Comparison of ENCODE assay signal across 1 cellular context in genomic region chr3:197490659-197491058, GRCh38.
TF ChIP-seq lines count a peak whose summit lies in the region.

No MANE protein-coding gene starts in this region.

TF ChIP-seq in HCT116, 20 proteins besides CTCF, POLR2A, EP300 and RAD21:
- TF ChIP-seq CBX3 (IDR thresholded peaks at IDR 0.05; ENCODE audit: low read depth): no peak
- TF ChIP-seq JUND (IDR thresholded peaks at IDR 0.05): no peak
- no peak for TF ChIP-seq TCF7L2 (IDR thresholded peaks at IDR 0.05; ENCODE audit: borderline replicate concordance, extremely low read depth, insufficient read depth, insufficient read length)
- TF ChIP-seq, protein P1, sequence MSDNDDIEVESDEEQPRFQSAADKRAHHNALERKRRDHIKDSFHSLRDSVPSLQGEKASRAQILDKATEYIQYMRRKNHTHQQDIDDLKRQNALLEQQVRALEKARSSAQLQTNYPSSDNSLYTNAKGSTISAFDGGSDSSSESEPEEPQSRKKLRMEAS (IDR thresholded peaks at IDR 0.05): no peak
- TF ChIP-seq ZNF274 (IDR thresholded peaks at IDR 0.05; ENCODE audit: low read depth, low read length): no peak
- TF ChIP-seq YY1 (IDR thresholded peaks at IDR 0.05; ENCODE audit: extremely low read depth, insufficient replicate concordance, low read depth, low read length): no peak
- TF ChIP-seq SP1 (IDR thresholded peaks at IDR 0.05; ENCODE audit: low read depth): no peak
- TF ChIP-seq ZBTB33 (IDR thresholded peaks at IDR 0.05; ENCODE audit: extremely low read depth, insufficient replicate concordance, low read length): no peak
- no peak for TF ChIP-seq ZFX (IDR thresholded peaks at IDR 0.05)
- no peak for TF ChIP-seq EZH2 (IDR thresholded peaks at IDR 0.05)
- no peak for TF ChIP-seq FOSL1 (IDR thresholded peaks at IDR 0.05; ENCODE audit: low read depth)
- TF ChIP-seq CEBPB (IDR thresholded peaks at IDR 0.05; ENCODE audit: low read depth): no peak
